22 cellular contexts compared by ENCODE assay signal in the genomic region with DNA sequence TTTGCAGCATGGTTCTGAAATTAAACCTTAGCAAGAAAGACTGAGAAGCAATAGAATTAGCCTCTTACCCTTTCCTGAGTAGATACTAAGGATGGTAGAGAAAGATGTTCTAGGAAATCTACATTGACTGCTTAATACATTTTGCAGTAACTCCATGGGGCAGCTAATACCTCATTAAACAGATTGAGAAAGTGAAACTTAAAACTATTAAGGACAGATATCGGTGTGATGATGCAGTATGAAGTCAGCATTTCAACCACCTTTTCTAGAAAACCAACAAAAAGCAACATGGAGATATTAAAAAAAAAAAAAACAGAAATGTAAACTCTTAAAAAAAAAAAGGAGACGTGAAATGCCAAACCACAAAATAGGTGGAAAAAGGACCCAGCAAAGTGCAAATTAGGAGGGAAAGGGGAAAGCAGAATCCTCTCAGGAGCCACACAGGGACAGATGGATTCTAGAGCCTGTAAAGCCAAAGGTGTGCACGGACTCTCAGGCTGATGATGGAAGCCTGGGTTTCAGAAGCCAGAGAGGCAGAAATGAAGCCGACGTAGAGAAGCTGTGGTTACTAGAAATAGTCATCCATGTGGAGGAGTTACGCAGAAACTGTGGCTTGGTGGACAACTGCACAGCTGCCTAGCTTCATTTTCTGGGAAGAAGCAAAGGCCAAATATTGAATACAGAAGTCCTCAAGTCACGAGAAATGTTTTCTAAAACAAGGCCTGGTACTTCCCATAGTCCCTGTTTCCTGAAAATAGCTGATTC. TPM values are rescaled to one million over a fixed set of nuclear protein-coding genes. Genes with fewer than 3 reads are reported as not detected.
A peak's percentile ranks its signal among the peaks of the same experiment; 100 is the strongest.
DNase-seq lines count a peak whose midpoint lies in the region; ATAC-seq and TF ChIP-seq lines count a peak whose summit lies in the region.
"Had no signal": no experiment of that assay in that cellular context is flagged by ENCODE, and none has a peak within 500 bp of the region (broad histone marks: within the 10 kb centered on the region; RNA-seq: fewer than 3 reads in every experiment).

No MANE protein-coding gene starts in this region.

- intact Hi-C loops in PC-9 (cut with micrococcal nuclease; ENCODE audit: unreplicated experiment) (no loop called here), esophagus muscularis mucosa (cut with DNase I) (no loop called here)

- H3K9me3 ChIP-seq in PC-9 (ENCODE audit: insufficient read depth, low read depth): no peaks in the 10 kb centered on the region
- no peaks in the 10 kb centered on the region for H3K9me3 ChIP-seq in neuronal stem cell (replicated peaks in 1 of 2; ENCODE audit: control insufficient read depth in 2 of 2, insufficient read depth in 1 of 2, low read depth in 1 of 2, low read length in 2 of 2)
- H3K9me3 ChIP-seq in T-helper 17 cell (ENCODE audit: control insufficient read depth, low read length, poor library complexity, severe bottlenecking): no peaks in the 10 kb centered on the region
- H3K9me3 ChIP-seq in esophagus muscularis mucosa: no peaks in the 10 kb centered on the region
- H3K9me3 ChIP-seq: body of pancreas, MG63, tibial nerve had no signal

- no peak overlapping the region for H2BK5ac ChIP-seq in neuronal stem cell (ENCODE audit: low read length)

- H3K36me3 ChIP-seq in KMS-11 (ENCODE audit: insufficient read depth) (no peaks in the 10 kb centered on the region), PC-9 (ENCODE audit: low read depth) (no peaks in the 10 kb centered on the region), neuronal stem cell (replicated peaks in 1 of 2; ENCODE audit: control insufficient read depth in 2 of 2, insufficient read depth in 2 of 2, low read length in 2 of 2) (no peaks in the 10 kb centered on the region), esophagus muscularis mucosa (no peaks in the 10 kb centered on the region)
- H3K36me3 ChIP-seq: MG63, neural progenitor cell, tibial nerve had no signal

- no peak for TF ChIP-seq EP300 in esophagus muscularis mucosa (IDR thresholded peaks at IDR 0.05)

- H3K9me2 ChIP-seq in PC-9 (ENCODE audit: insufficient read depth): no peaks in the 10 kb centered on the region

- no peak for ATAC-seq in HG03521 (IDR thresholded peaks at IDR 0.05; ENCODE audit: unreplicated experiment)
- ATAC-seq in T-helper 17 cell: no peak
- ATAC-seq in GM19351 (IDR thresholded peaks at IDR 0.05; ENCODE audit: unreplicated experiment): no peak
- ATAC-seq: body of pancreas had no signal

- H3K4me3 ChIP-seq in GM12875 (ENCODE audit: low read depth, low read length) (peak overlapping the region; percentile 15), KMS-11 (IDR thresholded peaks at IDR 0.05; ENCODE audit: insufficient read depth, low read depth, low read length) (no peak overlapping the region), PC-9 (no peak overlapping the region), neuronal stem cell (ENCODE audit: low read length in 2 of 2) (no peak overlapping the region), esophagus muscularis mucosa (no peak overlapping the region)
- H3K4me3 ChIP-seq: body of pancreas, MG63, neural progenitor cell, skin epidermis, tibial nerve had no signal

- no TSS peak for BruUV-seq in PC-9 (replicated peaks; lab: Mats Ljungman, UMichigan)

- no peak for TF ChIP-seq CTCF in GM12875 (IDR thresholded peaks at IDR 0.05; ENCODE audit: borderline replicate concordance, insufficient read depth, low read depth, low read length)
- TF ChIP-seq CTCF in KMS-11 (conservative IDR thresholded peaks at IDR 0.05; ENCODE audit: low read depth, low read length): no peak
- no peak for TF ChIP-seq CTCF in PC-9 (conservative IDR thresholded peaks at IDR 0.05)
- TF ChIP-seq CTCF in esophagus muscularis mucosa (IDR thresholded peaks at IDR 0.05): no peak

- H3K79me1 ChIP-seq in neuronal stem cell (ENCODE audit: low read depth, low read length): no peaks in the 10 kb centered on the region

- H3K36me3 Mint-ChIP-seq in T-helper 17 cell (ENCODE audit: low read depth): no peaks in the 10 kb centered on the region
- H3K36me3 Mint-ChIP-seq: activated naive CD8-positive, alpha-beta T cell; neural progenitor cell had no signal

- no peak overlapping the region for H2BK15ac ChIP-seq in neuronal stem cell (ENCODE audit: low read length)

- DNase-seq in PC-9 (no peak), neuronal stem cell (ENCODE audit: low spot score) (no peak), T-helper 17 cell (no peak), esophagus muscularis mucosa (ENCODE audit: extremely low spot score) (no peak)
- DNase-seq: CD4-positive, alpha-beta T cell; DMS53; HFFc6; MG63; midbrain; NCI-H1930 had no signal

- H3F3A ChIP-seq in PC-9 (ENCODE audit: insufficient read depth, low read depth): no peaks in the 10 kb centered on the region

- H3K27me3 ChIP-seq in KMS-11 (ENCODE audit: insufficient read depth, low read depth) (no peaks in the 10 kb centered on the region), PC-9 (ENCODE audit: insufficient read depth, low read depth) (peaks cover 6% of the 10 kb centered on the region; the same call in 1 of the 2 replicates), neuronal stem cell (ENCODE audit: control insufficient read depth in 3 of 3, insufficient read depth in 3 of 3, low read depth in 1 of 3, low read length in 3 of 3) (no peaks in the 10 kb centered on the region), esophagus muscularis mucosa (no peaks in the 10 kb centered on the region)
- H3K27me3 ChIP-seq: body of pancreas, MG63, neural progenitor cell, tibial nerve had no signal

- H3K4me1 Mint-ChIP-seq in T-helper 17 cell: no peaks in the 10 kb centered on the region

- no peak overlapping the region for H3K27ac Mint-ChIP-seq in T-helper 17 cell
- H3K27ac Mint-ChIP-seq: activated naive CD8-positive, alpha-beta T cell; CD4-positive, alpha-beta T cell; HFFc6; neural progenitor cell; stimulated activated naive CD8-positive, alpha-beta T cell treated with anti-CD3 and anti-CD28 coated beads, Interleukin-15, Interleukin-2, amounts not matched to agents 100 ng/mL and 50 ng/mL, for 24 hours had no signal

- H3K4me2 ChIP-seq in KMS-11 (peak overlapping the region; percentile 25), PC-9 (peak overlapping the region; percentile 0), neuronal stem cell (ENCODE audit: insufficient read depth, low read length, poor library complexity, severe bottlenecking) (no peak overlapping the region)
- H3K4me2 ChIP-seq: neural progenitor cell had no signal

- H3K18ac ChIP-seq in neuronal stem cell (ENCODE audit: low read length): no peak overlapping the region

- H2AFZ ChIP-seq in KMS-11 (ENCODE audit: low read depth) (peak overlapping the region; percentile 57; the same call in 1 of the 2 replicates), PC-9 (0 out of 2 replicates have a peak overlapping the region, but pooled peaks have one; percentile 36), neuronal stem cell (ENCODE audit: low read length) (peak overlapping the region; percentile 60)
- H2AFZ ChIP-seq: neural progenitor cell had no signal

- CTCF ChIA-PET in PC-9 (lab: Charles Lee): no interaction called here

- no peak overlapping the region for H3K14ac ChIP-seq in neuronal stem cell (ENCODE audit: low read length)

- POLR2A ChIA-PET in PC-9 (lab: Charles Lee; ENCODE audit: unreplicated experiment): no interaction called here

- no peak overlapping the region for H2AK5ac ChIP-seq in neuronal stem cell (ENCODE audit: low read depth, low read length)

- H2BK12ac ChIP-seq in neuronal stem cell (ENCODE audit: low read length): no peak overlapping the region

- H3K9ac ChIP-seq in KMS-11 (no peak overlapping the region), neuronal stem cell (ENCODE audit: low read depth, low read length, poor library complexity) (no peak overlapping the region)
- H3K9ac ChIP-seq: neural progenitor cell had no signal

- WGBS in neuronal stem cell (ENCODE audit: extremely low coverage in 2 of 2, insufficient read length in 2 of 2, insufficient replicate concordance in 1 of 2), 2 donors: no CpG with 5 or more reads among the region's 7 CpGs
- 59% methylated on average over 7 of the region's 7 CpGs for WGBS in esophagus muscularis mucosa

- peaks cover 4% of the 10 kb centered on the region for H3K27me3 Mint-ChIP-seq in T-helper 17 cell

- H3K4ac ChIP-seq in neuronal stem cell (ENCODE audit: low read length): no peak overlapping the region

- no peak overlapping the region for H3K23ac ChIP-seq in neuronal stem cell (ENCODE audit: low read depth, low read length, poor library complexity)

- TF ChIP-seq POLR2A in esophagus muscularis mucosa (IDR thresholded peaks at IDR 0.05; ENCODE audit: low read depth): no peak

- no peak overlapping the region for H4K8ac ChIP-seq in neuronal stem cell (ENCODE audit: low read depth, low read length)

- no peak overlapping the region for H3K4me3 Mint-ChIP-seq in T-helper 17 cell
- H3K4me3 Mint-ChIP-seq: activated naive CD8-positive, alpha-beta T cell; CD4-positive, alpha-beta T cell; HFFc6; neural progenitor cell; stimulated activated naive CD8-positive, alpha-beta T cell treated with anti-CD3 and anti-CD28 coated beads, Interleukin-15, Interleukin-2, amounts not matched to agents 100 ng/mL and 50 ng/mL, for 24 hours had no signal

- H4K20me1 ChIP-seq in KMS-11 (ENCODE audit: insufficient read depth) (no peaks in the 10 kb centered on the region), PC-9 (ENCODE audit: insufficient read depth) (no peaks in the 10 kb centered on the region)

- H3K4me1 ChIP-seq in KMS-11 (ENCODE audit: low read depth, poor library complexity, severe bottlenecking) (peaks cover 5% of the 10 kb centered on the region), PC-9 (replicated peaks; ENCODE audit: insufficient read depth) (no peaks in the 10 kb centered on the region), neuronal stem cell (ENCODE audit: control insufficient read depth in 2 of 2, insufficient read depth in 1 of 2, low read depth in 1 of 2, low read length in 2 of 2) (peaks cover 5 to 6% of the 10 kb centered on the region in 2 donors), esophagus muscularis mucosa (no peaks in the 10 kb centered on the region)
- H3K4me1 ChIP-seq: body of pancreas had no signal

- H4K91ac ChIP-seq in neuronal stem cell (ENCODE audit: low read depth, low read length, poor library complexity): no peak overlapping the region

- no peaks in the 10 kb centered on the region for H3K79me2 ChIP-seq in KMS-11 (ENCODE audit: insufficient read depth, low read depth)
- H3K79me2 ChIP-seq in PC-9 (ENCODE audit: low read depth): no peaks in the 10 kb centered on the region

- no peak overlapping the region for H2BK120ac ChIP-seq in neuronal stem cell (ENCODE audit: low read depth, low read length)

- H3K27ac ChIP-seq in KMS-11 (no peak overlapping the region), PC-9 (no peak overlapping the region), neuronal stem cell (replicated peaks; ENCODE audit: low read length) (no peak overlapping the region), esophagus muscularis mucosa (replicated peaks in 1 of 4) (no peak overlapping the region)
- H3K27ac ChIP-seq: body of pancreas, neural progenitor cell, tibial nerve had no signal

RNA-seq across cellular contexts. Expression of gene GPR141, which starts 38.1 kb away (rescaled TPM):
- total RNA-seq in PC-9 (2021) (not detected in 2 replicates), T-helper 17 cell (under 1 TPM in 1 of 2 donors, not detected in 1; 0.52 TPM), esophagus muscularis mucosa (1 to 10 TPM in 1 of 4 donors, under 1 TPM in 1, not detected in 2; 0.80 to 2.5 TPM)
- not detected for polyA plus RNA-seq in neuronal stem cell (2013, experiment 1 of 2)
- polyA plus RNA-seq in neuronal stem cell (2013, experiment 2 of 2): not detected
- total RNA-seq: CD4-positive, alpha-beta T cell; fibroblast of lung; HFFc6; pulmonary artery endothelial cell had no signal
- polyA plus RNA-seq: fibroblast of lung had no signal
